In the genomic region with DNA sequence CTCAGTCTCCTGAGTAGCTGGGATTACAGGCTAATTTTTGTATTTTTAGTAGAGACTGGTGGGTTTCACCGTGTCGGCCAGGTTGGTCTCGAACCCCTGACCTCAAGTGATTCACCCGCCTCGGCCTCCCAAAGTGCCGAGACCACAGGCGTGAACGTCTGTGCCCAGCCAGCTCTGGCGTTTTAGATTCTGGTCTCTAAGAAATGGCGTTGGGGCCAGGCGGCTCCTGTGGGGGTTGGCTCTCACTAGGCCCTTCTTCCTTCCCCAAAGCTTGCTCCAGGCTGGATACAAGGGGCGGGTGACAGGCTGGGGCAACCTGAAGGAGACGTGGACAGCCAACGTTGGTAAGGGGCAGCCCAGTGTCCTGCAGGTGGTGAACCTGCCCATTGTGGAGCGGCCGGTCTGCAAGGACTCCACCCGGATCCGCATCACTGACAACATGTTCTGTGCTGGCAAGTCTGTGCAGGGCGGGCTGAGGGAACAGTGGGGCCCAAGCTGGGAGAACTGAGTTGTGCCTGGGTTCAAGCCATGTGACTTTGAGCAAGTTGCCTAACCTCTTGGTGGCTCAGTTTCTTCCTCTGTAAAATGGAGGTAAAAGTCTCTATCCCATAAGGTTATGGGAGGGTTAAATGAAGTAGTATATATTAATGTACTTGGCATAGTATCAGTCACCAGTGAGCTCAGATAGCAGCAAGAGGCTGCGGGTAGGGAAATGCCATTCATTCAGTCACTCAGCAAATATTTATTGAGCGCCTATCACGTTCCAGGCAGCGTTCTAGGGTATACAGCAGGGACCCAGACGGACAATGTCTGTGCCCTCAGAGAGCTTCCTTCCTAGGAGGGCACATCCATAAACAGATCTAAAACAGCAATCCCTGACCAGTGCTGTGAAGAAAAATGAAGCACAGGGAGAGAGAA, we compare ENCODE assay signal across 19 cellular contexts. TPM values are rescaled to one million over a fixed set of nuclear protein-coding genes. Genes with fewer than 3 reads are reported as not detected.
"Had no signal": no experiment of that assay in that cellular context is flagged by ENCODE, and none has a peak within 500 bp of the region (broad histone marks: within the 10 kb centered on the region; RNA-seq: fewer than 3 reads in every experiment).

No MANE protein-coding gene starts in this region.

- ATAC-seq: activated CD4-positive, alpha-beta T cell treated with anti-CD3 and anti-CD28 coated beads for 36 hours; left ventricle myocardium superior had no signal

- DNase-seq: activated CD4-positive, alpha-beta memory T cell treated with anti-CD3 and anti-CD28 coated beads, Interleukin-2, amount 10 ng/mL, durations not matched to agents 7 days and 5 days; activated CD4-positive, alpha-beta T cell treated with anti-CD3 and anti-CD28 coated beads for 36 hours; activated CD8-positive, alpha-beta memory T cell treated with anti-CD3 and anti-CD28 coated beads, Interleukin-2, amount 50 U/mL, for 4 hours; activated naive CD4-positive, alpha-beta T cell treated with anti-CD3 and anti-CD28 coated beads, Interleukin-2, amount 50 U/mL, for 16 hours; heart right ventricle; left ventricle myocardium superior; stimulated activated CD4-positive, alpha-beta T cell treated with anti-CD3 and anti-CD28 coated beads, Interleukin-15, amount 100 ng/mL, for 24 hours; stimulated activated CD4-positive, alpha-beta T cell treated with anti-CD3 and anti-CD28 coated beads, Interleukin-4, amount 100 ng/mL, for 4 hours; stomach; T-helper 9 cell; WERI-Rb-1 had no signal

- H3K9me3 ChIP-seq: esophagus muscularis mucosa, heart right ventricle, ovary, stomach, thoracic aorta had no signal

- H3K4me3 ChIP-seq: esophagus muscularis mucosa, heart right ventricle, ovary, stomach, thoracic aorta had no signal

- H3K27me3 ChIP-seq: esophagus muscularis mucosa, heart right ventricle, ovary, stomach had no signal

- H3K4me1 ChIP-seq: esophagus muscularis mucosa, heart right ventricle, stomach had no signal

- FAIRE-seq: endometrium, frontal cortex, keratinocyte had no signal

- H3K36me3 ChIP-seq: esophagus muscularis mucosa, heart right ventricle, ovary, stomach, thoracic aorta, WERI-Rb-1 had no signal

- H3K27ac ChIP-seq: esophagus muscularis mucosa, heart right ventricle, ovary, stomach, thoracic aorta, WERI-Rb-1 had no signal

RNA-seq across cellular contexts. Expression of gene F2, which starts 10.4 kb away (rescaled TPM):
- total RNA-seq: activated CD4-positive, alpha-beta memory T cell treated with anti-CD3 and anti-CD28 coated beads, Interleukin-2, amount 10 ng/mL, durations not matched to agents 7 days and 5 days; activated CD4-positive, alpha-beta T cell treated with anti-CD3 and anti-CD28 coated beads for 36 hours; frontal cortex; left ventricle myocardium superior; mesenteric fat pad; thoracic aorta; urinary bladder had no signal
- polyA plus RNA-seq: keratinocyte had no signal
